Comparison of ENCODE assay signal across 1 cellular context in the genomic region with DNA sequence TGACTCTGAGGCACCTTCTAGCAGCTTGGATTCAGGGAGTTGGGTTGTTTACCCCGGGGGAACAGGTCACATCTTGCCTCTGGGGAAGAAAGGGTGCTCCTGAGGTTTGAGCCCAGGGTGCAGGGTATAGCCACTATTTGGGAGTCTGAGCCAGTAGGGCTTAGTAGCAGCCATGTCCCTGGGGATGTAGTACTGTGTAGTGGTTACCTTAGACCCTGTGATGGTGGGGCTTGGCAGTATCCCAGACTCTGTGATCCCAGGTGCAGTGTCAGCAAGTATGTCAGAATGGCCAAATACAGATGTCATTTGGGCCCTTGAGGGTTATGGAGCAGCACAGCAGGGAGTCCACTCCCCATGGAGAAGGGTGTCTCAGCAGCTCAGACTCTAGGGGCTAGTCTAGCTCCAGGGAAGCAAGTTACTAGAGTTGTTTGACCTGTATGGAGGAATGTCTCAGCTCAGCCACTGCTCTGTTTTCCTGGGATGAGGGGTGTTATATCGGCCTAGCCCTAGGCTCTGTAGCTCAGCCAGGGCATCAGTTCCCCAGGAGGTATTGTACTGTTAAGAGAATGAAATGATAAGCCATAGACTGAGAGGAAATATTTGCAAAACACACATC.
TF ChIP-seq lines count a peak whose summit lies in the region.

No MANE protein-coding gene starts in this region.

TF ChIP-seq in K562, 482 proteins besides CTCF, POLR2A, EP300 and RAD21:
- TF ChIP-seq SOX6 (IDR thresholded peaks at IDR 0.05) (no peak), BCLAF1 (IDR thresholded peaks at IDR 0.05; ENCODE audit: borderline replicate concordance in 1 of 2, control insufficient read depth in 1 of 2, low read depth in 2 of 2, low read length in 1 of 2) (no peak), ZSCAN32 (CRISPR knock-in tag; IDR thresholded peaks at IDR 0.05) (no peak), ZBTB12 (CRISPR knock-in tag; IDR thresholded peaks at IDR 0.05) (no peak), IRF1 (CRISPR knock-in tag; IDR thresholded peaks at IDR 0.05; ENCODE audit: borderline replicate concordance) (no peak), ZBTB8A (IDR thresholded peaks at IDR 0.05; ENCODE audit: partially characterized antibody) (no peak), TSC22D4 (tag; IDR thresholded peaks at IDR 0.05) (no peak), POLR2AphosphoS5 (IDR thresholded peaks at IDR 0.05; ENCODE audit: control insufficient read depth, insufficient read depth, low read depth, low read length) (no peak)
